In genomic region chr7:150992833-150993302, GRCh38 we compare ENCODE assay signal across 8 cellular contexts. TPM values are rescaled to one million over a fixed set of nuclear protein-coding genes. Genes with fewer than 3 reads are reported as not detected.
DNase-seq lines count a peak whose midpoint lies in the region; ATAC-seq and TF ChIP-seq lines count a peak whose summit lies in the region.

No MANE protein-coding gene starts in this region.

- no peak for TF ChIP-seq CTCF in esophagus muscularis mucosa (IDR thresholded peaks at IDR 0.05)

- no peak for TF ChIP-seq POLR2A in esophagus muscularis mucosa (IDR thresholded peaks at IDR 0.05; ENCODE audit: low read depth)

- intact Hi-C loops in esophagus muscularis mucosa (cut with DNase I), result no loop called here

- H3K9me3 ChIP-seq in esophagus muscularis mucosa, result peaks cover 0 to 10% (median 3%) of the 10 kb centered on the region in 4 donors

- peaks cover 0 to 13% (median 0%) of the 10 kb centered on the region in 4 donors for H3K27me3 ChIP-seq in esophagus muscularis mucosa

- peaks cover 0 to 10% (median 0%) of the 10 kb centered on the region in 4 donors for H3K36me3 ChIP-seq in esophagus muscularis mucosa

- peak overlapping the region in 2 of 4 donors; percentile 37 to 48 for H3K4me3 ChIP-seq in esophagus muscularis mucosa
- no peak overlapping the region for H3K4me3 ChIP-seq in skin epidermis

- no peak for TF ChIP-seq EP300 in esophagus muscularis mucosa (IDR thresholded peaks at IDR 0.05)

- peaks cover 31 to 46% (median 39%) of the 10 kb centered on the region in 4 donors for H3K4me1 ChIP-seq in esophagus muscularis mucosa

- peak; percentile 51 for DNase-seq in activated CD4-positive, alpha-beta T cell treated with anti-CD3 and anti-CD28 coated beads for 48 hours
- DNase-seq in activated CD4-positive, alpha-beta T cell treated with anti-CD3 and anti-CD28 coated beads, Interleukin-2, amount 50 U/mL, for 4 hours, result no peak
- DNase-seq in NCI-H2171 treated with DMSO at 0.1 percent for 48 hours (lab: John Stamatoyannopoulos, UW), result peak; percentile 26
- DNase-seq in esophagus muscularis mucosa (ENCODE audit: extremely low spot score), result no peak
- no peak for DNase-seq in NCI-H1436 treated with DMSO at 0.1 percent for 48 hours (lab: John Stamatoyannopoulos, UW)
- no peak for DNase-seq in GM19238 (ENCODE audit: insufficient read length, low spot score)

- H3K27ac ChIP-seq in esophagus muscularis mucosa (replicated peaks in 1 of 4) (peak overlapping the region in 3 of 4 donors; percentile 54 to 66 (median 63)), skin epidermis (peak overlapping the region in 11 of 21 experiments; percentile 10 to 66 (median 37))

- no peak for ATAC-seq in HG02852 (IDR thresholded peaks at IDR 0.05; ENCODE audit: unreplicated experiment)

- 67% methylated on average over 3 of the region's 5 CpGs for WGBS in esophagus muscularis mucosa

RNA-seq across cellular contexts. Expression of gene NOS3, which starts 2.1 kb away (rescaled TPM):
- total RNA-seq in esophagus muscularis mucosa, result 10 to 100 TPM in 3 of 4 donors, 1 to 10 TPM in 1; 3.7 to 20.2 (median 16.2) TPM

RNA-seq across cellular contexts. Expression of gene KCNH2, which starts 14.7 kb away (rescaled TPM):
- total RNA-seq in esophagus muscularis mucosa, result 10 to 100 TPM; 29.8 to 71.7 (median 42.5) TPM

RNA-seq across cellular contexts. Expression of gene ATG9B, which starts 31.4 kb away (rescaled TPM):
- total RNA-seq in esophagus muscularis mucosa, result under 1 TPM in 1 of 4 donors, not detected in 3; 0.42 TPM

RNA-seq across cellular contexts. Expression of gene ABCB8, which starts 35.4 kb away (rescaled TPM):
- total RNA-seq in esophagus muscularis mucosa, result 10 to 100 TPM; 13.1 to 25.3 (median 19.9) TPM

RNA-seq across cellular contexts. Expression of gene ASIC3, which starts 55.5 kb away (rescaled TPM):
- total RNA-seq in esophagus muscularis mucosa, result 1 to 10 TPM; 1.3 to 2.9 (median 2.1) TPM

Comparison
In these comparisons a context has a peak if more than half of its experiments do, and no peak if none do; other contexts are left out.
1. DNase-seq: peak in activated CD4-positive, alpha-beta T cell treated with anti-CD3 and anti-CD28 coated beads for 48 hours (single experiment) and NCI-H2171 treated with DMSO at 0.1 percent for 48 hours (single experiment); none in activated CD4-positive, alpha-beta T cell treated with anti-CD3 and anti-CD28 coated beads, Interleukin-2, amount 50 U/mL, for 4 hours (0 of 2), esophagus muscularis mucosa (single experiment), NCI-H1436 treated with DMSO at 0.1 percent for 48 hours (single experiment) and GM19238 (single experiment).